Comparison of ENCODE assay signal across 8 cellular contexts in the genomic region with DNA sequence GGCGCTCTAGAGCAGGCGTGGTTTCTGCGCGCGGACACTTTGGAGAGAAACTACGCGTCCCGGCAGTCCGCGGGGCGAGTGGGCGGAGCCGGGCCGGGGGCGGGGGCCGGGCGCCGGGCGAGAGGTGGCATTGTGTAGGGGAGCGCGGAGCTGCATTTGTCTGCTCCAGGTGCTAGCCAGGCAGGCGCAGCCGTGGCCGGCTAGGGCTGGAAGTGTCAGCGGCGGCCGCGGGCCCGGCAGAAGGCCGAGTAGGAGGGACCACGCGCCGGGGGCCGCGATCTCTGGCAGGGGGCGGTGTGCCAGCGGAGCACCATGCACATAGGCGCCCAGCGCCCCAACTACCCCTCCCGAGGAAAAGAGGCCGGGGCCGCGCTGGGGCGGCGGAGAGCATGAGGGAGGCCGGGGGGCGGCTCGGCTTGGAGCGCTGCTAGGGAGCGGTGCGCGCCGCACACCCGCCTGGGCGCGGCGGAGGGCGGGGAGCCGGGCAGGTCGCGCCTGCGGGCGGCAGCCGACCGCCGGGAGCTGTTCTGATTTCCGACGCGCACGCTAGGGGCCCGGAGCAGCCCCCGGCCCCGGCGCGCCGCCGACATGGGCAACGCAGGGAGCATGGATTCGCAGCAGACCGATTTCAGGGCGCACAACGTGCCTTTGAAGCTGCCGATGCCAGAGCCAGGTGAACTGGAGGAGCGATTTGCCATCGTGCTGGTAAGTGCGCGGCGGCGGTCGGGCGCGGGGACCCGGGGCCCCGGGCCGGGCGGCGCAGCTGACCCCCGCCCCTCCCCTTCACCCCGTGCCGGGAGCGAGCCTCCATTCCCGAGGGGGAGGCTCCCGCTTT. TPM values are rescaled to one million over a fixed set of nuclear protein-coding genes. Genes with fewer than 3 reads are reported as not detected.
DNase-seq lines count a peak whose midpoint lies in the region; ATAC-seq and TF ChIP-seq lines count a peak whose summit lies in the region.

A gene (plus strand): TSS at position 159 of the 835 bp plus-strand sequence.

- TF ChIP-seq POLR2A in esophagus squamous epithelium (IDR thresholded peaks at IDR 0.05): peak in 2 of 4 donors; percentile 63 to 74

- H3K27me3 Mint-ChIP-seq in activated CD8-positive, alpha-beta memory T cell treated with anti-CD3 and anti-CD28 coated beads, Interleukin-2, amount 10 ng/mL, durations not matched to agents 7 days and 5 days: peaks cover 60% of the 10 kb centered on the region

- peak; percentile 88 for DNase-seq in COLO668 (lab: John Stamatoyannopoulos, UW; ENCODE audit: unreplicated experiment)
- peak; percentile 86 for DNase-seq in NCI-H748 (lab: John Stamatoyannopoulos, UW; ENCODE audit: unreplicated experiment)
- peak; percentile 59 for DNase-seq in activated CD8-positive, alpha-beta memory T cell treated with anti-CD3 and anti-CD28 coated beads, Interleukin-2, amount 10 ng/mL, durations not matched to agents 7 days and 5 days
- DNase-seq in esophagus squamous epithelium (lab: John Stamatoyannopoulos, UW): no peak
- peak; percentile 81 for DNase-seq in mucosa of gallbladder (ENCODE audit: low spot score)
- DNase-seq in stimulated activated naive CD4-positive, alpha-beta T cell treated with Interleukin-2 at 50 U/mL for 16 hours (lab: John Stamatoyannopoulos, UW): peak; percentile 19

- H3K36me3 ChIP-seq in esophagus squamous epithelium: no peaks in the 10 kb centered on the region

- TF ChIP-seq CTCF in esophagus squamous epithelium (IDR thresholded peaks at IDR 0.05): peak in 1 of 6 experiments; percentile 3

- H3K27ac Mint-ChIP-seq in activated CD8-positive, alpha-beta memory T cell treated with anti-CD3 and anti-CD28 coated beads, Interleukin-2, amount 10 ng/mL, durations not matched to agents 7 days and 5 days: no peak within 1 kb of the TSS

- peaks cover 0 to 51% (median 9%) of the 10 kb centered on the region in 3 donors for H3K4me1 ChIP-seq in esophagus squamous epithelium

- peak within 1 kb of the TSS; percentile 73 for H3K4me3 Mint-ChIP-seq in activated CD8-positive, alpha-beta memory T cell treated with anti-CD3 and anti-CD28 coated beads, Interleukin-2, amount 10 ng/mL, durations not matched to agents 7 days and 5 days

- H3K36me3 Mint-ChIP-seq in activated CD8-positive, alpha-beta memory T cell treated with anti-CD3 and anti-CD28 coated beads, Interleukin-2, amount 10 ng/mL, durations not matched to agents 7 days and 5 days: peaks cover 1% of the 10 kb centered on the region

- CTCF ChIA-PET in activated CD8-positive, alpha-beta memory T cell treated with anti-CD3 and anti-CD28 coated beads, Interleukin-2, amount 10 ng/mL, durations not matched to agents 7 days and 5 days (lab: Charles Lee): interaction anchor here (0.6 kb wide), 1 partner anchor 300 kb away, joined by 3 read pairs; no protein-coding TSS in a partner anchor

- H3K9me3 ChIP-seq in esophagus squamous epithelium: no peaks in the 10 kb centered on the region

- 3% methylated on average over 8 of the region's 103 CpGs; no CpG with 5 or more reads in 1 of the 2 donors for WGBS in esophagus squamous epithelium, 2 donors

- no peaks in the 10 kb centered on the region for H3K9me3 Mint-ChIP-seq in activated CD8-positive, alpha-beta memory T cell treated with anti-CD3 and anti-CD28 coated beads, Interleukin-2, amount 10 ng/mL, durations not matched to agents 7 days and 5 days (ENCODE audit: low read depth)

- H3K27me3 ChIP-seq in esophagus squamous epithelium: peaks cover 0 to 5% (median 0%) of the 10 kb centered on the region in 4 donors

- ATAC-seq in GM19351 (IDR thresholded peaks at IDR 0.05; ENCODE audit: unreplicated experiment) (peak; percentile 85), HG03442 (IDR thresholded peaks at IDR 0.05; ENCODE audit: unreplicated experiment) (peak; percentile 92)
- ATAC-seq in activated CD8-positive, alpha-beta memory T cell treated with anti-CD3 and anti-CD28 coated beads, Interleukin-2, amount 10 ng/mL, durations not matched to agents 7 days and 5 days: peak; percentile 85

- intact Hi-C loops in esophagus squamous epithelium (cut with DNase I): loop anchor here (10.0 kb wide), 1 partner anchor 140 kb away; no protein-coding TSS in a partner anchor

- peaks cover 8% of the 10 kb centered on the region for H3K4me1 Mint-ChIP-seq in activated CD8-positive, alpha-beta memory T cell treated with anti-CD3 and anti-CD28 coated beads, Interleukin-2, amount 10 ng/mL, durations not matched to agents 7 days and 5 days

- peak within 1 kb of the TSS; percentile 79 to 89 (median 86) for H3K27ac ChIP-seq in esophagus squamous epithelium

- H3K4me3 ChIP-seq in esophagus squamous epithelium: peak within 1 kb of the TSS; percentile 82 to 93 (median 86)

RNA-seq across cellular contexts. Expression of the gene that starts here (rescaled TPM):
- under 1 TPM; 0.26 to 0.56 TPM for total RNA-seq in activated CD8-positive, alpha-beta memory T cell treated with anti-CD3 and anti-CD28 coated beads, Interleukin-2, amount 10 ng/mL, durations not matched to agents 7 days and 5 days
- total RNA-seq in esophagus squamous epithelium (10 to 100 TPM in 3 of 4 donors, 1 to 10 TPM in 1; 5.8 to 19.8 (median 16.9) TPM), mucosa of gallbladder (24.7 TPM)

Comparison
In these comparisons a context has a peak if more than half of its experiments do, and no peak if none do; other contexts are left out.
1. RNA of the gene that starts here (total RNA-seq): 24.7 TPM in mucosa of gallbladder (single experiment) and 5.8 to 19.8 TPM in esophagus squamous epithelium; 0.26 to 0.56 TPM in activated CD8-positive, alpha-beta memory T cell treated with anti-CD3 and anti-CD28 coated beads, Interleukin-2, amount 10 ng/mL, durations not matched to agents 7 days and 5 days; every median in the first group is over 4 times any median in the second.
2. Peak in DNase-seq and ATAC-seq in activated CD8-positive, alpha-beta memory T cell treated with anti-CD3 and anti-CD28 coated beads, Interleukin-2, amount 10 ng/mL, durations not matched to agents 7 days and 5 days; RNA of the gene not detected or under 1 TPM.
3. Peak in every context shown above with its lines, with median percentiles within 50 percentile points of each other: ATAC-seq.